Comparison of ENCODE assay signal across 28 cellular contexts in genomic region chr1:238914346-238914745, GRCh38.
"Had no signal": no experiment of that assay in that cellular context is flagged by ENCODE, and none has a peak within 500 bp of the region (broad histone marks: within the 10 kb centered on the region; RNA-seq: fewer than 3 reads in every experiment).

No MANE protein-coding gene starts in this region.

- H3K4me1 ChIP-seq: ascending aorta, breast epithelium, colonic mucosa, esophagus squamous epithelium, gastroesophageal sphincter had no signal

- H3K27ac Mint-ChIP-seq: activated CD4-positive, alpha-beta memory T cell treated with anti-CD3 and anti-CD28 coated beads, Interleukin-2, amount 10 ng/mL, durations not matched to agents 7 days and 5 days; activated CD4-positive, alpha-beta T cell treated with anti-CD3 and anti-CD28 coated beads, Interleukin-2, amount 10 ng/mL, durations not matched to agents 7 days and 5 days; activated CD8-positive, alpha-beta memory T cell treated with anti-CD3 and anti-CD28 coated beads, Interleukin-2, amount 10 ng/mL, durations not matched to agents 7 days and 5 days; activated naive CD4-positive, alpha-beta T cell treated with anti-CD3 and anti-CD28 coated beads, Interleukin-2, amount 10 ng/mL, durations not matched to agents 7 days and 5 days; activated naive CD4-positive, alpha-beta T cell treated with anti-CD3 and anti-CD28 coated beads, Interleukin-2, amount 50 U/mL, for 72 hours; activated naive CD8-positive, alpha-beta T cell treated with anti-CD3 and anti-CD28 coated beads, Interleukin-2, amount 10 ng/mL, durations not matched to agents 7 days and 5 days; activated T-cell treated with anti-CD3 and anti-CD28 coated beads, Interleukin-2, amount 50 U/mL, for 72 hours; brain had no signal

- H3K27ac ChIP-seq: ascending aorta, breast epithelium, cardiac muscle cell, colonic mucosa, epithelial cell of prostate, esophagus squamous epithelium, gastroesophageal sphincter had no signal

- H3K27me3 ChIP-seq: ascending aorta, breast epithelium, cardiac muscle cell, colonic mucosa, esophagus squamous epithelium, gastroesophageal sphincter had no signal

- H3K4me3 ChIP-seq: ascending aorta, breast epithelium, cardiac muscle cell, colonic mucosa, esophagus squamous epithelium, gastroesophageal sphincter had no signal

- ATAC-seq: activated CD8-positive, alpha-beta memory T cell treated with anti-CD3 and anti-CD28 coated beads, Interleukin-2, amount 10 ng/mL, durations not matched to agents 7 days and 5 days; activated naive CD4-positive, alpha-beta T cell treated with anti-CD3 and anti-CD28 coated beads, Interleukin-2, amount 50 U/mL, for 72 hours; activated T-cell treated with anti-CD3 and anti-CD28 coated beads, Interleukin-2, amount 50 U/mL, for 72 hours; gastroesophageal sphincter had no signal

- H3K27me3 Mint-ChIP-seq: activated CD4-positive, alpha-beta memory T cell treated with anti-CD3 and anti-CD28 coated beads, Interleukin-2, amount 10 ng/mL, durations not matched to agents 7 days and 5 days; activated CD4-positive, alpha-beta T cell treated with anti-CD3 and anti-CD28 coated beads, Interleukin-2, amount 10 ng/mL, durations not matched to agents 7 days and 5 days; activated CD8-positive, alpha-beta memory T cell treated with anti-CD3 and anti-CD28 coated beads, Interleukin-2, amount 10 ng/mL, durations not matched to agents 7 days and 5 days; activated naive CD4-positive, alpha-beta T cell treated with anti-CD3 and anti-CD28 coated beads, Interleukin-2, amount 10 ng/mL, durations not matched to agents 7 days and 5 days; activated naive CD8-positive, alpha-beta T cell treated with anti-CD3 and anti-CD28 coated beads, Interleukin-2, amount 10 ng/mL, durations not matched to agents 7 days and 5 days had no signal

- H3K36me3 ChIP-seq: ascending aorta, breast epithelium, cardiac muscle cell, colonic mucosa, esophagus squamous epithelium, gastroesophageal sphincter had no signal

- H3K9me3 ChIP-seq: ascending aorta, breast epithelium, colonic mucosa, esophagus squamous epithelium, gastroesophageal sphincter had no signal

- H3K9me3 Mint-ChIP-seq: brain had no signal

- H3K4me3 Mint-ChIP-seq: activated CD4-positive, alpha-beta memory T cell treated with anti-CD3 and anti-CD28 coated beads, Interleukin-2, amount 10 ng/mL, durations not matched to agents 7 days and 5 days; activated CD4-positive, alpha-beta T cell treated with anti-CD3 and anti-CD28 coated beads, Interleukin-2, amount 10 ng/mL, durations not matched to agents 7 days and 5 days; activated CD8-positive, alpha-beta memory T cell treated with anti-CD3 and anti-CD28 coated beads, Interleukin-2, amount 10 ng/mL, durations not matched to agents 7 days and 5 days; activated naive CD4-positive, alpha-beta T cell treated with anti-CD3 and anti-CD28 coated beads, Interleukin-2, amount 10 ng/mL, durations not matched to agents 7 days and 5 days; activated naive CD8-positive, alpha-beta T cell treated with anti-CD3 and anti-CD28 coated beads, Interleukin-2, amount 10 ng/mL, durations not matched to agents 7 days and 5 days; activated T-cell treated with anti-CD3 and anti-CD28 coated beads, Interleukin-2, amount 50 U/mL, for 72 hours; brain had no signal

- H3K36me3 Mint-ChIP-seq: activated CD8-positive, alpha-beta memory T cell treated with anti-CD3 and anti-CD28 coated beads, Interleukin-2, amount 10 ng/mL, durations not matched to agents 7 days and 5 days; activated naive CD4-positive, alpha-beta T cell treated with anti-CD3 and anti-CD28 coated beads, Interleukin-2, amount 10 ng/mL, durations not matched to agents 7 days and 5 days; activated naive CD4-positive, alpha-beta T cell treated with anti-CD3 and anti-CD28 coated beads, Interleukin-2, amount 50 U/mL, for 72 hours; activated naive CD8-positive, alpha-beta T cell treated with anti-CD3 and anti-CD28 coated beads, Interleukin-2, amount 10 ng/mL, durations not matched to agents 7 days and 5 days; brain had no signal

- H3K4me1 Mint-ChIP-seq: activated CD4-positive, alpha-beta memory T cell treated with anti-CD3 and anti-CD28 coated beads, Interleukin-2, amount 10 ng/mL, durations not matched to agents 7 days and 5 days; activated CD4-positive, alpha-beta T cell treated with anti-CD3 and anti-CD28 coated beads, Interleukin-2, amount 10 ng/mL, durations not matched to agents 7 days and 5 days; activated CD8-positive, alpha-beta memory T cell treated with anti-CD3 and anti-CD28 coated beads, Interleukin-2, amount 10 ng/mL, durations not matched to agents 7 days and 5 days; activated naive CD4-positive, alpha-beta T cell treated with anti-CD3 and anti-CD28 coated beads, Interleukin-2, amount 10 ng/mL, durations not matched to agents 7 days and 5 days; activated naive CD8-positive, alpha-beta T cell treated with anti-CD3 and anti-CD28 coated beads, Interleukin-2, amount 10 ng/mL, durations not matched to agents 7 days and 5 days; brain had no signal

- DNase-seq: activated CD4-positive, alpha-beta memory T cell treated with anti-CD3 and anti-CD28 coated beads, Interleukin-2, amount 10 ng/mL, durations not matched to agents 7 days and 5 days; activated CD4-positive, alpha-beta T cell treated with anti-CD3 and anti-CD28 coated beads for 1 hour; activated CD4-positive, alpha-beta T cell treated with anti-CD3 and anti-CD28 coated beads for 4 hours; activated CD4-positive, alpha-beta T cell treated with anti-CD3 and anti-CD28 coated beads, Interleukin-2, amount 10 ng/mL, durations not matched to agents 7 days and 5 days; activated CD4-positive, alpha-beta T cell treated with anti-CD3 and anti-CD28 coated beads, Interleukin-2, amount 50 U/mL, for 4 hours; activated CD8-positive, alpha-beta memory T cell treated with anti-CD3 and anti-CD28 coated beads, Interleukin-2, amount 10 ng/mL, durations not matched to agents 7 days and 5 days; activated CD8-positive, alpha-beta memory T cell treated with anti-CD3 and anti-CD28 coated beads, Interleukin-2, amount 50 U/mL, for 4 hours; activated gamma-delta T cell; activated naive CD4-positive, alpha-beta T cell; activated naive CD4-positive, alpha-beta T cell treated with anti-CD3 and anti-CD28 coated beads, Interleukin-2, amount 10 ng/mL, durations not matched to agents 7 days and 5 days; activated naive CD8-positive, alpha-beta T cell treated with anti-CD3 and anti-CD28 coated beads, Interleukin-2, amount 10 ng/mL, durations not matched to agents 7 days and 5 days; activated T-cell treated with anti-CD3 and anti-CD28 coated beads, Interleukin-2, amount 50 U/mL, for 1 hour; activated T-cell treated with anti-CD3 and anti-CD28 coated beads, Interleukin-2, amount 50 U/mL, for 72 hours; central memory CD4-positive, alpha-beta T cell; cerebellar nuclear complex; colonic mucosa; effector CD8-positive, alpha-beta T cell; esophagus squamous epithelium; foreskin melanocyte; head of caudate nucleus; T-helper 2 cell had no signal
